Comparison of ENCODE assay signal across 9 cellular contexts in the genomic region with DNA sequence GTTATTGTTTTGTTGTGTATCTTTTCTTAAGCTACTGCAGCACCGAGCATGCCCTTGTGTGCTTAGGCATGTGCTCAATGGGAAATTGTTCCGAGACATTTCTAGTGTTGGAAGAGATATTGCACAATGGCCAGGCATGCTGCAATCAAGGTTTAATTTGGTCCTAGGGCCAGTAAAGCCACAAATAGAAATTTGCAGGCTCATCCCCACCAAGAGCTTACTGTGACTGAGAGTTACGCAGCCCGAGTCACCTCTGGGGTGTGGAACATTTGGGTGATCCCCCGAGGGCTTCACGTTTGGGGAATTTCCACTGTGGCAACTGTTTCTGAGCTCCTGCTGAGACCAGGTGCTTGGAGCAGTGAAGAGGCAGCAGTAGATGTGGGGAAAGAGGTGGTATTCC.
A peak's percentile ranks its signal among the peaks of the same experiment; 100 is the strongest.
DNase-seq lines count a peak whose midpoint lies in the region; ATAC-seq, FAIRE-seq and TF ChIP-seq lines count a peak whose summit lies in the region.
"Had no signal": no experiment of that assay in that cellular context is flagged by ENCODE, and none has a peak within 500 bp of the region (broad histone marks: within the 10 kb centered on the region; RNA-seq: fewer than 3 reads in every experiment).

No MANE protein-coding gene starts in this region.

- no peak for TF ChIP-seq EP300 in HepG2 (IDR thresholded peaks at IDR 0.05; ENCODE audit: low read depth in 2 of 2, low read length in 2 of 2)
- TF ChIP-seq EP300 in HepG2 (CRISPR knock-in tag; IDR thresholded peaks at IDR 0.05; ENCODE audit: borderline replicate concordance), result no peak

- FAIRE-seq in HepG2 (lab: Jason Lieb, UNC), result no peak

- no peak overlapping the region for H3K27ac ChIP-seq in HepG2 (ENCODE audit: extremely low read length, insufficient read depth, low read length)

- H3K9ac ChIP-seq in HepG2 (ENCODE audit: insufficient read depth, low read depth, low read length), result no peak overlapping the region

- H3K4me3 Mint-ChIP-seq in HFFc6, result no peak overlapping the region
- H3K4me3 Mint-ChIP-seq: naive B cell had no signal

- no peaks in the 10 kb centered on the region for H3K9me3 Mint-ChIP-seq in HFFc6
- H3K9me3 Mint-ChIP-seq: naive B cell had no signal

- no peaks in the 10 kb centered on the region for H3K9me3 ChIP-seq in HepG2 (ENCODE audit: low read length)

- intact Hi-C loops in HepG2 (cut with micrococcal nuclease; ENCODE audit: unreplicated experiment), result loop anchor here (10.0 kb wide), 1 partner anchor 102 kb away; no protein-coding TSS in a partner anchor

- no peaks in the 10 kb centered on the region for H3K79me2 ChIP-seq in HepG2 (ENCODE audit: insufficient read depth, low read length)

- no peak overlapping the region for H3K27ac Mint-ChIP-seq in HFFc6

- H3K4me1 Mint-ChIP-seq in HFFc6 (ENCODE audit: low read depth), result peaks cover 22% of the 10 kb centered on the region; the same call in 1 of the 2 replicates

- DNase-seq in AG20443 (ENCODE audit: low spot score), result peak; percentile 62
- DNase-seq in activated naive CD4-positive, alpha-beta T cell treated with anti-CD3 and anti-CD28 coated beads, Interleukin-2, amount 50 U/mL, for 16 hours, result peak; percentile 65
- no peak for DNase-seq in HepG2 (ENCODE audit: low spot score)
- no peak for DNase-seq in HFFc6
- DNase-seq: naive B cell had no signal

- no peak overlapping the region for H2AFZ ChIP-seq in HepG2 (ENCODE audit: low read length)

- no TSS peak for BruUV-seq in HepG2 (replicated peaks; lab: Mats Ljungman, UMichigan)

- no peak overlapping the region for H3K4me2 ChIP-seq in HepG2 (ENCODE audit: low read depth, low read length)

- no peak for TF ChIP-seq CTCF in HepG2 (CRISPR knock-in tag; IDR thresholded peaks at IDR 0.05)
- TF ChIP-seq CTCF in HFFc6 (IDR thresholded peaks at IDR 0.05), result no peak

- ATAC-seq in HG02678 (IDR thresholded peaks at IDR 0.05; ENCODE audit: unreplicated experiment), result peak; percentile 34
- no peak for ATAC-seq in HepG2
- ATAC-seq in HG03095 (IDR thresholded peaks at IDR 0.05; ENCODE audit: unreplicated experiment), result no peak
- no peak for ATAC-seq in GM19328 (IDR thresholded peaks at IDR 0.05; ENCODE audit: unreplicated experiment)
- no peak for ATAC-seq in GM21526 (IDR thresholded peaks at IDR 0.05; ENCODE audit: low FRiP score, unreplicated experiment)

- H3K4me1 ChIP-seq in HepG2 (ENCODE audit: insufficient read depth, low read length), result no peaks in the 10 kb centered on the region

- H3K4me3 ChIP-seq in HepG2 (replicated peaks in 1 of 3; ENCODE audit: insufficient read depth in 1 of 3, low read depth in 2 of 3, low read length in 3 of 3), result no peak overlapping the region

- no peaks in the 10 kb centered on the region for H3K36me3 Mint-ChIP-seq in HFFc6 (ENCODE audit: low read depth)
- H3K36me3 Mint-ChIP-seq: naive B cell had no signal

- POLR2A ChIA-PET in HepG2 (lab: Yijun Ruan, JAX), result no interaction called here

- WGBS in HepG2 (ENCODE audit: low lambda C conversion rate), result 10% methylated on average over 6 of the region's 6 CpGs

- no peaks in the 10 kb centered on the region for H3K36me3 ChIP-seq in HepG2 (replicated peaks in 1 of 2; ENCODE audit: control insufficient read depth in 1 of 2, insufficient read depth in 2 of 2, low read length in 2 of 2)

- no peaks in the 10 kb centered on the region for H4K20me1 ChIP-seq in HepG2 (ENCODE audit: insufficient read depth, low read length)

- in situ Hi-C loops in HepG2 (cut with HindIII; ENCODE audit: extremely low pct_ligation_motif_present, low pct_unique_long_range_greater_than_20kb), result no loop called here

- no peak for TF ChIP-seq POLR2A in HepG2 (IDR thresholded peaks at IDR 0.05; ENCODE audit: insufficient read depth in 1 of 2, low read depth in 2 of 2, low read length in 2 of 2)

- no peaks in the 10 kb centered on the region for H3K27me3 Mint-ChIP-seq in HFFc6 (ENCODE audit: insufficient read depth)
- H3K27me3 Mint-ChIP-seq: naive B cell had no signal

- H3K27me3 ChIP-seq in HepG2 (ENCODE audit: control insufficient read depth in 1 of 2, insufficient read depth in 2 of 2, low read length in 2 of 2), result peaks cover 0 to 6% of the 10 kb centered on the region in 2 experiments; a peak in 3 of 5 replicates

- TF ChIP-seq RAD21 in HepG2 (CRISPR knock-in tag; IDR thresholded peaks at IDR 0.05), result no peak

- CTCF ChIA-PET in HepG2 (lab: Yijun Ruan, JAX; ENCODE audit: low intra/inter-chr PET ratio, low total read pairs), result no interaction called here

TF ChIP-seq in HepG2, 621 proteins besides CTCF, POLR2A, EP300 and RAD21:
- no peak for TF ChIP-seq ATRX (CRISPR knock-in tag; IDR thresholded peaks at IDR 0.05; ENCODE audit: borderline replicate concordance)
- TF ChIP-seq CEBPB (IDR thresholded peaks at IDR 0.05; ENCODE audit: borderline replicate concordance, low read depth, low read length), result peak; percentile 91
TF ChIP-seq in HepG2: peak in this region for 1.

Comparison
In these comparisons a context has a peak if more than half of its experiments do, and no peak if none do; other contexts are left out.
1. DNase-seq: peak in AG20443 (single experiment) and activated naive CD4-positive, alpha-beta T cell treated with anti-CD3 and anti-CD28 coated beads, Interleukin-2, amount 50 U/mL, for 16 hours (single experiment); none in HepG2 (single experiment) and HFFc6 (single experiment).